Comparison of ENCODE assay signal across 23 cellular contexts in the genomic region with DNA sequence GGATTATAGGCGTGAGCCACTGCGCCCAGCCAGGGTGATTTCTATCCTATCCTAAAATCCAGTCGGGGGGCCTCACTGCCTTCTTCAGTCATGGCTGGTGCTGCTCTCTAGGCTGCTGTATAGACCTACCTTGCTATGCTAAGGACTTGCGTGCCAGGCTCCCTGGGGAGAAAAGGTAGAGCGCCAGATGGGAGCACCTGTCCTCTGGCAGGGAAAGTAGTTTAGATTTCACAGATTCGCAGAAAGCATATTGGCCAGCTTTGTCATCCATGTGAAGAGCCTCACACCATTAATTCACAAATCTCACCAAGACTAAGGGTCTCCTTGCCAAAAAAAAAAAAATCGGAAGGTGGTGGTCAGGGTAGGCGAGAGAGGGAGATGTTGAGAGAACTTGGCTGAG.
"Had no signal": no experiment of that assay in that cellular context is flagged by ENCODE, and none has a peak within 500 bp of the region (broad histone marks: within the 10 kb centered on the region; RNA-seq: fewer than 3 reads in every experiment).

No MANE protein-coding gene starts in this region.

- DNase-seq: activated CD4-positive, alpha-beta T cell treated with anti-CD3 and anti-CD28 coated beads, Interleukin-2, amount 10 ng/mL, durations not matched to agents 7 days and 5 days; activated CD4-positive, CD25-positive, alpha-beta regulatory T cell treated with anti-CD3 and anti-CD28 coated beads, Interleukin-2, amount 50 U/mL, for 72 hours; activated CD8-positive, alpha-beta memory T cell treated with anti-CD3 and anti-CD28 coated beads, Interleukin-2, amount 10 ng/mL, durations not matched to agents 7 days and 5 days; activated CD8-positive, alpha-beta T cell treated with anti-CD3 and anti-CD28 coated beads for 36 hours; activated naive CD4-positive, alpha-beta T cell treated with anti-CD3 and anti-CD28 coated beads for 36 hours; activated naive CD8-positive, alpha-beta T cell treated with anti-CD3 and anti-CD28 coated beads for 36 hours; activated T-cell treated with anti-CD3 and anti-CD28 coated beads for 4 hours; activated T-cell treated with anti-CD3 and anti-CD28 coated beads, Interleukin-2, amount 50 U/mL, for 72 hours; adrenal gland; body of pancreas; endodermal cell; foreskin keratinocyte; kidney glomerular epithelial cell; left lung; lower lobe of right lung; mesenchymal stem cell; natural killer cell; stimulated activated CD4-positive, alpha-beta T cell treated with anti-CD3 and anti-CD28 coated beads, Interleukin-15, amount 100 ng/mL, for 24 hours; stimulated activated CD4-positive, alpha-beta T cell treated with anti-CD3 and anti-CD28 coated beads, Interleukin-2, amount 100 ng/mL, for 24 hours; stimulated activated naive B cell treated with anti-CD40 and anti-IgM and Interleukin-4, amounts not matched to agents 10 μg/mL and 1 μg/mL and 100 μg/mL, for 72 hours; stomach; thyroid gland; upper lobe of left lung had no signal

- ATAC-seq: activated CD8-positive, alpha-beta memory T cell treated with anti-CD3 and anti-CD28 coated beads, Interleukin-2, amount 10 ng/mL, durations not matched to agents 7 days and 5 days; activated CD8-positive, alpha-beta T cell treated with anti-CD3 and anti-CD28 coated beads for 36 hours; activated T-cell treated with anti-CD3 and anti-CD28 coated beads, Interleukin-2, amount 50 U/mL, for 72 hours; body of pancreas; foreskin keratinocyte; left lung; lower lobe of right lung; natural killer cell; stimulated activated naive B cell treated with anti-CD40 and anti-IgM and Interleukin-4, amounts not matched to agents 10 μg/mL and 1 μg/mL and 100 μg/mL, for 72 hours had no signal
